ENCODE assay signal across 17 cellular contexts in genomic region chr12:77947746-77948145, GRCh38.
"Had no signal": no experiment of that assay in that cellular context is flagged by ENCODE, and none has a peak within 500 bp of the region (broad histone marks: within the 10 kb centered on the region; RNA-seq: fewer than 3 reads in every experiment).

No MANE protein-coding gene starts in this region.

- H3K9me3 ChIP-seq: colonic mucosa, gastroesophageal sphincter, tibial nerve had no signal

- ATAC-seq: activated T-cell treated with anti-CD3 and anti-CD28 coated beads, Interleukin-2, amount 50 U/mL, for 4 hours; gastroesophageal sphincter; left ventricle myocardium superior; right cardiac atrium; stimulated activated naive B cell treated with anti-CD40 and anti-IgM and Interleukin-4, amounts not matched to agents 10 μg/mL and 1 μg/mL and 100 μg/mL, for 72 hours had no signal

- H3K4me3 ChIP-seq: cardiac muscle cell, colonic mucosa, gastroesophageal sphincter, spleen, tibial nerve had no signal

- H3K4me3 Mint-ChIP-seq: activated naive CD8-positive, alpha-beta T cell treated with anti-CD3 and anti-CD28 coated beads for 36 hours; activated T-cell treated with anti-CD3 and anti-CD28 coated beads, Interleukin-2, amount 50 U/mL, for 4 hours; stimulated activated naive B cell treated with anti-CD40 and anti-IgM and Interleukin-4, amounts not matched to agents 10 μg/mL and 1 μg/mL and 100 μg/mL, for 72 hours; T-helper 2 cell treated with Interferon-gamma antibody and Interleukin-4, amounts not matched to agents 5 μg/mL and 100 μg/mL, for 36 hours had no signal

- DNase-seq: activated CD4-positive, alpha-beta T cell treated with anti-CD3 and anti-CD28 coated beads, Interleukin-2, amount 50 U/mL, for 4 hours; activated CD4-positive, CD25-positive, alpha-beta regulatory T cell treated with anti-CD3 and anti-CD28 coated beads, Interleukin-2, amount 50 U/mL, for 72 hours; activated effector memory CD4-positive, alpha-beta T cell treated with anti-CD3 and anti-CD28 coated beads, Interleukin-2, amount 50 U/mL, for 16 hours; activated naive CD8-positive, alpha-beta T cell treated with anti-CD3 and anti-CD28 coated beads for 36 hours; activated T-cell treated with anti-CD3 and anti-CD28 coated beads, Interleukin-2, amount 50 U/mL, for 4 hours; anterior cingulate cortex; colonic mucosa; effector CD8-positive, alpha-beta T cell; left ventricle myocardium superior; right cardiac atrium; spleen; stimulated activated CD4-positive, alpha-beta T cell treated with anti-CD3 and anti-CD28 coated beads, Interleukin-1b, Interleukin-23, amount 100 ng/mL, for 48 hours; stimulated activated naive B cell treated with anti-CD40 and anti-IgM and Interleukin-4, amounts not matched to agents 10 μg/mL and 1 μg/mL and 100 μg/mL, for 72 hours had no signal

- H3K9me3 Mint-ChIP-seq: stimulated activated naive B cell treated with anti-CD40 and anti-IgM and Interleukin-4, amounts not matched to agents 10 μg/mL and 1 μg/mL and 100 μg/mL, for 72 hours had no signal

- H3K27ac Mint-ChIP-seq: activated naive CD8-positive, alpha-beta T cell treated with anti-CD3 and anti-CD28 coated beads for 36 hours; stimulated activated naive B cell treated with anti-CD40 and anti-IgM and Interleukin-4, amounts not matched to agents 10 μg/mL and 1 μg/mL and 100 μg/mL, for 72 hours; T-helper 2 cell treated with Interferon-gamma antibody and Interleukin-4, amounts not matched to agents 5 μg/mL and 100 μg/mL, for 36 hours had no signal

- H3K4me1 Mint-ChIP-seq: activated naive CD8-positive, alpha-beta T cell treated with anti-CD3 and anti-CD28 coated beads for 36 hours; stimulated activated naive B cell treated with anti-CD40 and anti-IgM and Interleukin-4, amounts not matched to agents 10 μg/mL and 1 μg/mL and 100 μg/mL, for 72 hours had no signal

- H3K36me3 Mint-ChIP-seq: activated naive CD8-positive, alpha-beta T cell treated with anti-CD3 and anti-CD28 coated beads for 36 hours; stimulated activated naive B cell treated with anti-CD40 and anti-IgM and Interleukin-4, amounts not matched to agents 10 μg/mL and 1 μg/mL and 100 μg/mL, for 72 hours had no signal

- H3K4me1 ChIP-seq: colonic mucosa had no signal

- H3K27me3 Mint-ChIP-seq: activated naive CD8-positive, alpha-beta T cell treated with anti-CD3 and anti-CD28 coated beads for 36 hours; stimulated activated naive B cell treated with anti-CD40 and anti-IgM and Interleukin-4, amounts not matched to agents 10 μg/mL and 1 μg/mL and 100 μg/mL, for 72 hours had no signal

- H3K27ac ChIP-seq: cardiac muscle cell, colonic mucosa, gastroesophageal sphincter, tibial nerve had no signal

- H3K27me3 ChIP-seq: cardiac muscle cell, colonic mucosa, gastroesophageal sphincter, spleen, tibial nerve had no signal

- H3K36me3 ChIP-seq: cardiac muscle cell, colonic mucosa, gastroesophageal sphincter, spleen, tibial nerve had no signal
